13 cellular contexts compared by ENCODE assay signal in the genomic region with DNA sequence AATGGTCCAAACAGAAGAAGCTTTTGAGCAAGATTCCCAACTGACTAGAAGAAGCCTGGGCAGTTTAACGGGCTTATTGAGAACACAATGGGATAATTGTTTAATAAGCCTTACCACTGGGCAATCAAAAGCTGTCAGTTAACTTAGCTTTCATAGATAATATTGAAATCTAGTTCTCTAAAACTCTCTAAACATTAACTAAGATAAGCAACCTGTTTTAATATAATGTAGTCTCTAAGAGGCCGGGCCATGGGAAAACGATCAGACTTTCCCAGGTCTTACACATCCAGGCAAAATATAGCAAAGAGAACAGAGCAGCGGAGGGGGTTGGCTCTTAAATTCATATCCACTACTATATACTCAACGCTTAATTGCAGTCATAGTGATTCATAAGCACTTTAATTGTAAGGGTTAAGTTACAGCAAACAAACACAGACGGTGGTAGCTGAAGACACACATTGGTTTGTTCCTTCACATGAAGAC.
DNase-seq lines count a peak whose midpoint lies in the region; ATAC-seq, FAIRE-seq and TF ChIP-seq lines count a peak whose summit lies in the region.
"Had no signal": no experiment of that assay in that cellular context is flagged by ENCODE, and none has a peak within 500 bp of the region (broad histone marks: within the 10 kb centered on the region; RNA-seq: fewer than 3 reads in every experiment).

No MANE protein-coding gene starts in this region.

- H3K27me3 ChIP-seq in bronchial epithelial cell (ENCODE audit: control insufficient read depth, insufficient read depth, low read length) (no peaks in the 10 kb centered on the region), heart left ventricle (no peaks in the 10 kb centered on the region)
- H3K27me3 ChIP-seq: BLaER1 treated with 17β-estradiol and CSF1 and Interleukin-3, amounts not matched to agents 10 nM and 100 nM; gastrocnemius medialis had no signal

- peak overlapping the region; percentile 61 for H3K27ac ChIP-seq in HEK293 (ENCODE audit: extremely low read depth, low read depth, low read length)
- no peak overlapping the region for H3K27ac ChIP-seq in heart left ventricle
- H3K27ac ChIP-seq: BLaER1 treated with 17β-estradiol and CSF1 and Interleukin-3, amounts not matched to agents 10 nM and 100 nM; gastrocnemius medialis; PC-9 had no signal

- WGBS in heart left ventricle, 4 donors = 66 to 76% (median 70%) methylated on average over 6 of the region's 6 CpGs

- intact Hi-C loops in heart left ventricle (cut with DNase I) = loop anchor here in 8 of 10 donors (2.0 to 10.0 kb wide), 7 partner anchors 236 to 734 kb away; no protein-coding TSS in a partner anchor

- CTCF ChIA-PET in HEK293 (lab: Yijun Ruan, JAX) = interaction anchor here (0.5 to 5.7 kb wide), 47 partner anchors 13 to 733 kb away, joined by 3 to 85 read pairs (median 4); no protein-coding TSS in a partner anchor

- H3K4me1 ChIP-seq in HEK293 (ENCODE audit: control insufficient read depth, insufficient read depth, low read length) (peaks cover 11% of the 10 kb centered on the region; the same call in 1 of the 2 replicates), heart left ventricle (no peaks in the 10 kb centered on the region)
- H3K4me1 ChIP-seq: BLaER1 treated with 17β-estradiol and CSF1 and Interleukin-3, amounts not matched to agents 10 nM and 100 nM; gastrocnemius medialis had no signal

- ATAC-seq in HG02938 (IDR thresholded peaks at IDR 0.05; ENCODE audit: unreplicated experiment) = no peak
- ATAC-seq in heart left ventricle = no peak
- ATAC-seq in GM18502 (IDR thresholded peaks at IDR 0.05; ENCODE audit: poor library complexity, unreplicated experiment) = no peak

- TF ChIP-seq POLR2A in heart left ventricle (IDR thresholded peaks at IDR 0.05) = no peak

- peaks cover 2% of the 10 kb centered on the region for H3K9me3 Mint-ChIP-seq in nephron

- peaks cover 48% of the 10 kb centered on the region for H3K4me1 Mint-ChIP-seq in nephron
- H3K4me1 Mint-ChIP-seq: activated naive CD8-positive, alpha-beta T cell treated with anti-CD3 and anti-CD28 coated beads, Interleukin-2, amount 50 U/mL, for 24 hours; naive thymus-derived CD8-positive, alpha-beta T cell had no signal

- H3K9me3 ChIP-seq in HEK293 (ENCODE audit: control insufficient read depth, insufficient read depth, low read depth, low read length) (no peaks in the 10 kb centered on the region), heart left ventricle (no peaks in the 10 kb centered on the region)
- H3K9me3 ChIP-seq: BLaER1 treated with 17β-estradiol and CSF1 and Interleukin-3, amounts not matched to agents 10 nM and 100 nM; gastrocnemius medialis had no signal

- H3K36me3 Mint-ChIP-seq in nephron (ENCODE audit: low read depth) = no peaks in the 10 kb centered on the region
- H3K36me3 Mint-ChIP-seq: naive thymus-derived CD8-positive, alpha-beta T cell had no signal

- DNase-seq in NCI-H2081 (lab: John Stamatoyannopoulos, UW) (peak; percentile 72 to 94), bronchial epithelial cell (ENCODE audit: low read depth) (peak; percentile 71), heart left ventricle (no peak)
- no peak for DNase-seq in stimulated activated CD8-positive, alpha-beta memory T cell treated with anti-CD3 and anti-CD28 coated beads, Interleukin-4, amount 100 ng/mL, for 48 hours

- no peak overlapping the region for H3K4me3 ChIP-seq in HEK293 (ENCODE audit: low read depth, low read length)
- no peak overlapping the region for H3K4me3 ChIP-seq in bronchial epithelial cell (ENCODE audit: low read depth, low read length)
- H3K4me3 ChIP-seq in heart left ventricle = no peak overlapping the region
- H3K4me3 ChIP-seq: BLaER1 treated with 17β-estradiol and CSF1 and Interleukin-3, amounts not matched to agents 10 nM and 100 nM; gastrocnemius medialis; PC-9 had no signal

- H3K27me3 Mint-ChIP-seq in nephron (ENCODE audit: low read depth) = no peaks in the 10 kb centered on the region
- H3K27me3 Mint-ChIP-seq: activated naive CD8-positive, alpha-beta T cell treated with anti-CD3 and anti-CD28 coated beads, Interleukin-2, amount 50 U/mL, for 24 hours had no signal

- POLR2A ChIA-PET in HEK293 (lab: Yijun Ruan, JAX) = interaction anchor here (0.6 kb wide), 1 partner anchor 58 kb away, joined by 3 read pairs; no protein-coding TSS in a partner anchor

- peak overlapping the region; percentile 42 to 66 (median 47) for H3K27ac Mint-ChIP-seq in nephron
- H3K27ac Mint-ChIP-seq: activated naive CD8-positive, alpha-beta T cell treated with anti-CD3 and anti-CD28 coated beads, Interleukin-2, amount 50 U/mL, for 24 hours; naive thymus-derived CD8-positive, alpha-beta T cell had no signal

- no peak overlapping the region for H3K4me3 Mint-ChIP-seq in nephron
- H3K4me3 Mint-ChIP-seq: activated naive CD8-positive, alpha-beta T cell treated with anti-CD3 and anti-CD28 coated beads, Interleukin-2, amount 50 U/mL, for 24 hours; naive thymus-derived CD8-positive, alpha-beta T cell had no signal

- FAIRE-seq in bronchial epithelial cell (lab: Jason Lieb, UNC) = no peak

- TF ChIP-seq CTCF in HEK293 (tag by site-specific recombination; IDR thresholded peaks at IDR 0.05) (no peak), bronchial epithelial cell (IDR thresholded peaks at IDR 0.05; ENCODE audit: insufficient read depth, low read length, severe bottlenecking) (no peak), nephron (IDR thresholded peaks at IDR 0.05; ENCODE audit: unreplicated experiment in 3 of 3) (no peak), heart left ventricle (IDR thresholded peaks at IDR 0.05) (no peak)

- no peaks in the 10 kb centered on the region for H3K36me3 ChIP-seq in HEK293 (ENCODE audit: control insufficient read depth in 2 of 2, insufficient read depth in 1 of 2, low read length in 2 of 2)
- H3K36me3 ChIP-seq in bronchial epithelial cell (ENCODE audit: control insufficient read depth, insufficient read depth, low read length) = no peaks in the 10 kb centered on the region
- H3K36me3 ChIP-seq in heart left ventricle = no peaks in the 10 kb centered on the region
- H3K36me3 ChIP-seq: BLaER1 treated with 17β-estradiol and CSF1 and Interleukin-3, amounts not matched to agents 10 nM and 100 nM; gastrocnemius medialis had no signal

TF ChIP-seq in HEK293, 187 proteins besides CTCF, POLR2A, EP300 and RAD21 (continues in another document):
- no peak for TF ChIP-seq ZNF354C (tag by site-specific recombination; IDR thresholded peaks at IDR 0.05; ENCODE audit: borderline replicate concordance, low read depth)
- no peak for TF ChIP-seq ZNF362 (tag by site-specific recombination; IDR thresholded peaks at IDR 0.05)
- no peak for TF ChIP-seq KLF16 (tag by site-specific recombination; IDR thresholded peaks at IDR 0.05)
- 0 out of 2 replicates have a peak, but pooled peaks have one; percentile 36 for TF ChIP-seq INSM2 (tag by site-specific recombination; IDR thresholded peaks at IDR 0.05)
- TF ChIP-seq SP7 (tag by site-specific recombination; IDR thresholded peaks at IDR 0.05) = peak; percentile 90
- no peak for TF ChIP-seq ZNF311 (tag by site-specific recombination; IDR thresholded peaks at IDR 0.05; ENCODE audit: borderline replicate concordance)
- TF ChIP-seq ZNF169 (tag by site-specific recombination; IDR thresholded peaks at IDR 0.05) = no peak
- TF ChIP-seq ZNF677 (tag by site-specific recombination; IDR thresholded peaks at IDR 0.05) = no peak
- TF ChIP-seq ZEB2 (tag by site-specific recombination; IDR thresholded peaks at IDR 0.05) = peak; percentile 81; the same call in 1 of the 2 replicates
- TF ChIP-seq, protein P1, sequence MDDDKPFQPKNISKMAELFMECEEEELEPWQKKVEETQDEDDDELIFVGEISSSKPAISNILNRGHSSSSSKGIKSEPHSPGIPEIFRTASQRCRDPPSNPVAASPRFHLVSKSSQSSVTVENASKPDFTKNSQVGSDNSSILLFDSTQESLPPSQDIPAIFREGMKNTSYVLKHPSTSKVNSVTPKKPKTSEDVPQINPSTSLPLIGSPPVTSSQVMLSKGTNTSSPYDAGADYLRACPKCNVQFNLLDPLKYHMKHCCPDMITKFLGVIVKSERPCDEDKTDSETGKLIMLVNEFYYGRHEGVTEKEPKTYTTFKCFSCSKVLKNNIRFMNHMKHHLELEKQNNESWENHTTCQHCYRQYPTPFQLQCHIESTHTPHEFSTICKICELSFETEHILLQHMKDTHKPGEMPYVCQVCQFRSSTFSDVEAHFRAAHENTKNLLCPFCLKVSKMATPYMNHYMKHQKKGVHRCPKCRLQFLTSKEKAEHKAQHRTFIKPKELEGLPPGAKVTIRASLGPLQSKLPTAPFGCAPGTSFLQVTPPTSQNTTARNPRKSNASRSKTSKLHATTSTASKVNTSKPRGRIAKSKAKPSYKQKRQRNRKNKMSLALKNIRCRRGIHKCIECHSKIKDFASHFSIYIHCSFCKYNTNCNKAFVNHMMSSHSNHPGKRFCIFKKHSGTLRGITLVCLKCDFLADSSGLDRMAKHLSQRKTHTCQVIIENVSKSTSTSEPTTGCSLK (tag by site-specific recombination; IDR thresholded peaks at IDR 0.05) = no peak
- TF ChIP-seq ZFP3 (tag by site-specific recombination; IDR thresholded peaks at IDR 0.05; ENCODE audit: low read depth) = no peak
- TF ChIP-seq ZNF184 (tag by site-specific recombination; IDR thresholded peaks at IDR 0.05) = 0 out of 2 replicates have a peak, but pooled peaks have one; percentile 14
- no peak for TF ChIP-seq ZNF248 (tag by site-specific recombination; IDR thresholded peaks at IDR 0.05)
- TF ChIP-seq SCRT2 (tag by site-specific recombination; IDR thresholded peaks at IDR 0.05) = no peak

Comparison
In these comparisons a context has a peak if more than half of its experiments do, and no peak if none do; other contexts are left out.
1. DNase-seq: peak in NCI-H2081 (2 of 2) and bronchial epithelial cell (single experiment); none in stimulated activated CD8-positive, alpha-beta memory T cell treated with anti-CD3 and anti-CD28 coated beads, Interleukin-4, amount 100 ng/mL, for 48 hours (single experiment) and heart left ventricle (0 of 5).